In genomic region chr2:150508497-150509137, GRCh38 we compare ENCODE assay signal across 17 cellular contexts. TPM values are rescaled to one million over a fixed set of nuclear protein-coding genes. Genes with fewer than 3 reads are reported as not detected.
A peak's percentile ranks its signal among the peaks of the same experiment; 100 is the strongest.
DNase-seq lines count a peak whose midpoint lies in the region; ATAC-seq and TF ChIP-seq lines count a peak whose summit lies in the region.
"Had no signal": no experiment of that assay in that cellular context is flagged by ENCODE, and none has a peak within 500 bp of the region (broad histone marks: within the 10 kb centered on the region; RNA-seq: fewer than 3 reads in every experiment).

No MANE protein-coding gene starts in this region.

- H3K4me2 ChIP-seq in mesendoderm (ENCODE audit: low read length), result no peak overlapping the region
- H3K4me2 ChIP-seq: A549, BLaER1, GM23338 had no signal

- H3K9me3 ChIP-seq in uterus, result no peaks in the 10 kb centered on the region
- H3K9me3 ChIP-seq in A673 (ENCODE audit: low read depth, low read length, poor library complexity, severe bottlenecking), result no peaks in the 10 kb centered on the region
- H3K9me3 ChIP-seq: A549, BLaER1 had no signal

- H3K4me1 ChIP-seq in mesendoderm (ENCODE audit: control insufficient read depth, low read depth, low read length) (peaks cover 3% of the 10 kb centered on the region), uterus (no peaks in the 10 kb centered on the region), A673 (ENCODE audit: insufficient read depth, low read length, poor library complexity, severe bottlenecking) (no peaks in the 10 kb centered on the region)
- H3K4me1 ChIP-seq: BLaER1 had no signal

- intact Hi-C loops in Right ventricle myocardium inferior (cut with DNase I) (no loop called here), left cardiac atrium (cut with DNase I) (no loop called here), left ventricle myocardium superior (cut with micrococcal nuclease) (no loop called here), uterus (cut with DNase I; ENCODE audit: low total_unique reads) (no loop called here), A673 (cut with micrococcal nuclease; ENCODE audit: unreplicated experiment) (no loop called here)

- no peak overlapping the region for H3K4ac ChIP-seq in mesendoderm (ENCODE audit: low read depth, low read length)

- no peak overlapping the region for H3K23ac ChIP-seq in mesendoderm (ENCODE audit: low read length)

- BruUV-seq in A673 (replicated peaks; lab: Mats Ljungman, UMichigan), result no TSS peak

- no peak overlapping the region for H3K4me3 ChIP-seq in mesendoderm (ENCODE audit: low read length)
- H3K4me3 ChIP-seq in uterus, result no peak overlapping the region
- no peak overlapping the region for H3K4me3 ChIP-seq in A673 (ENCODE audit: low read depth, low read length, poor library complexity, severe bottlenecking)
- H3K4me3 ChIP-seq: A549, BLaER1, GM23338 had no signal

- no peak overlapping the region for H4K8ac ChIP-seq in mesendoderm (ENCODE audit: low read depth, low read length)

- H2BK120ac ChIP-seq in mesendoderm (ENCODE audit: low read depth, low read length), result no peak overlapping the region

- H3K36me3 ChIP-seq in mesendoderm (ENCODE audit: control insufficient read depth, insufficient read depth, low read length), result no peaks in the 10 kb centered on the region
- H3K36me3 ChIP-seq in uterus, result no peaks in the 10 kb centered on the region
- no peaks in the 10 kb centered on the region for H3K36me3 ChIP-seq in A673 (ENCODE audit: insufficient read depth, low read length, poor library complexity, severe bottlenecking)
- H3K36me3 ChIP-seq: BLaER1 had no signal

- H3K79me1 ChIP-seq in mesendoderm (ENCODE audit: low read length), result no peaks in the 10 kb centered on the region

- WGBS in mesendoderm (ENCODE audit: extremely low coverage, insufficient coverage, low lambda C conversion rate), result no CpG with 5 or more reads among the region's 2 CpGs

- H3K27me3 ChIP-seq in mesendoderm (ENCODE audit: insufficient read depth, low read length, poor library complexity) (no peaks in the 10 kb centered on the region), uterus (no peaks in the 10 kb centered on the region), A673 (replicated peaks; ENCODE audit: insufficient read depth, low read depth, low read length, poor library complexity) (no peaks in the 10 kb centered on the region)
- H3K27me3 ChIP-seq: BLaER1 had no signal

- no peak overlapping the region for H2BK5ac ChIP-seq in mesendoderm (ENCODE audit: low read length)

- peak; percentile 79 for ATAC-seq in Right ventricle myocardium inferior
- ATAC-seq in left cardiac atrium, result no peak
- ATAC-seq in left ventricle myocardium superior, result peak; percentile 97
- ATAC-seq: A549, GM23338 had no signal

- no peak overlapping the region for H3K9ac ChIP-seq in mesendoderm (ENCODE audit: low read length)
- H3K9ac ChIP-seq: BLaER1 had no signal

- no peak overlapping the region for H2BK15ac ChIP-seq in mesendoderm (replicated peaks; ENCODE audit: low read depth)

- H2AK5ac ChIP-seq in mesendoderm (ENCODE audit: low read length), result no peak overlapping the region

- TF ChIP-seq CTCF in uterus (IDR thresholded peaks at IDR 0.05) (no peak), A673 (conservative IDR thresholded peaks at IDR 0.05; ENCODE audit: low read depth, low read length) (no peak)

- H3K79me2 ChIP-seq in mesendoderm (ENCODE audit: control insufficient read depth, insufficient read depth, low read length), result no peaks in the 10 kb centered on the region

- CTCF ChIA-PET in A673 (lab: Charles Lee), result no interaction called here

- H3K56ac ChIP-seq in mesendoderm (ENCODE audit: low read length), result no peak overlapping the region

- POLR2A ChIA-PET in A673 (lab: Charles Lee; ENCODE audit: low non-redundant PET), result no interaction called here

- H3K27ac ChIP-seq in mesendoderm (ENCODE audit: low read depth, low read length) (no peak overlapping the region), uterus (no peak overlapping the region), A673 (ENCODE audit: low read depth, low read length, poor library complexity, severe bottlenecking) (no peak overlapping the region)
- H3K27ac ChIP-seq: 22Rv1, A549, BLaER1, HL-60 had no signal

- no peak overlapping the region for H4K5ac ChIP-seq in mesendoderm (ENCODE audit: low read length)

- DNase-seq in Right ventricle myocardium inferior (ENCODE audit: missing footprints) (no peak), left cardiac atrium (no peak), NCI-H2227 treated with DMSO at 0.1 percent for 48 hours (lab: John Stamatoyannopoulos, UW) (peak; percentile 48), left ventricle myocardium superior (no peak), mesendoderm (peak; percentile 22), NCI-H2171 treated with DMSO at 0.1 percent for 48 hours (lab: John Stamatoyannopoulos, UW) (no peak), uterus (no peak), A673 (ENCODE audit: low spot score) (no peak)
- DNase-seq: CD4-positive, alpha-beta memory T cell; DMS79 treated with DMSO at 0.1 percent for 48 hours; GF-D8 had no signal

- TF ChIP-seq POLR2A in uterus (IDR thresholded peaks at IDR 0.05), result no peak

- no peak overlapping the region for H3K18ac ChIP-seq in mesendoderm (ENCODE audit: low read length)

RNA-seq across cellular contexts. Expression of gene RND3, which starts 21.1 kb away (rescaled TPM):
- total RNA-seq in Right ventricle myocardium inferior (22.1 TPM), left cardiac atrium (10 to 100 TPM; 18.5 to 29.2 TPM), left ventricle myocardium superior (25.1 TPM), uterus (10 to 100 TPM; 12.6 to 69.4 (median 41.1) TPM), A673 (2021) (10.2 and 15.0 TPM in 2 replicates)
- polyA plus RNA-seq in mesendoderm (2013, experiment 1 of 2), result 31.8 TPM
- polyA plus RNA-seq in mesendoderm (2013, experiment 2 of 2), result 37.3 TPM
- total RNA-seq: CD4-positive, alpha-beta memory T cell had no signal
- polyA plus RNA-seq: CD14-positive monocyte; CD4-positive, alpha-beta memory T cell had no signal

Comparison
In these comparisons a context has a peak if more than half of its experiments do, and no peak if none do; other contexts are left out.
1. ATAC-seq: peak in Right ventricle myocardium inferior (single experiment) and left ventricle myocardium superior (single experiment); none in left cardiac atrium (0 of 2).
2. DNase-seq: peak in NCI-H2227 treated with DMSO at 0.1 percent for 48 hours (single experiment) and mesendoderm (single experiment); none in Right ventricle myocardium inferior (single experiment), left cardiac atrium (single experiment), left ventricle myocardium superior (single experiment), NCI-H2171 treated with DMSO at 0.1 percent for 48 hours (single experiment), uterus (0 of 2) and A673 (single experiment).